2 cellular contexts compared by ENCODE assay signal in the genomic region with DNA sequence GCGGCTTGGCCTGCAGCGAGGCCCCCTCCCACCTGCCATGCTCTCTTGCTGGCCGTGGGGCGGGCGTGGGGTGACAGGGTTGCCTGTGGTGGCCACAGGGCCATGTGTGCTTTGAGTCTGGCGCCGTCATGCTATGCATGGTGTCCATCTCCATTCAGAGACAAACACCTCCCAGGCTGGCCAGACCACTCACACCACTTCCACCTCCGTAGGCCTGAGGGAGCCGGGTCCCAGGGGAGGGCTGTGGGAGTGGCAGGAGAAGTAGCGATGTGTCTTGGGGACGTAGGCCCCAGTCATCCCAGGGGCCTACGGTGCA.
TF ChIP-seq lines count a peak whose summit lies in the region.

No MANE protein-coding gene starts in this region.

TF ChIP-seq in SK-N-SH treated with all-trans-retinoic acid at 6 μM for 48 hours, 23 proteins besides CTCF, POLR2A, EP300 and RAD21 (continued from another document):
- TF ChIP-seq, protein P1, sequence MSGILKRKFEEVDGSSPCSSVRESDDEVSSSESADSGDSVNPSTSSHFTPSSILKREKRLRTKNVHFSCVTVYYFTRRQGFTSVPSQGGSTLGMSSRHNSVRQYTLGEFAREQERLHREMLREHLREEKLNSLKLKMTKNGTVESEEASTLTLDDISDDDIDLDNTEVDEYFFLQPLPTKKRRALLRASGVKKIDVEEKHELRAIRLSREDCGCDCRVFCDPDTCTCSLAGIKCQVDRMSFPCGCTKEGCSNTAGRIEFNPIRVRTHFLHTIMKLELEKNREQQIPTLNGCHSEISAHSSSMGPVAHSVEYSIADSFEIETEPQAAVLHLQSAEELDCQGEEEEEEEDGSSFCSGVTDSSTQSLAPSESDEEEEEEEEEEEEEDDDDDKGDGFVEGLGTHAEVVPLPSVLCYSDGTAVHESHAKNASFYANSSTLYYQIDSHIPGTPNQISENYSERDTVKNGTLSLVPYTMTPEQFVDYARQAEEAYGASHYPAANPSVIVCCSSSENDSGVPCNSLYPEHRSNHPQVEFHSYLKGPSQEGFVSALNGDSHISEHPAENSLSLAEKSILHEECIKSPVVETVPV (CRISPR knock-in tag; IDR thresholded peaks at IDR 0.05), result no peak
- TF ChIP-seq CSDC2 (CRISPR knock-in tag; IDR thresholded peaks at IDR 0.05), result no peak
- no peak for TF ChIP-seq ZFP3 (CRISPR knock-in tag; IDR thresholded peaks at IDR 0.05)
- TF ChIP-seq OSR1 (CRISPR knock-in tag; IDR thresholded peaks at IDR 0.05), result no peak

TF ChIP-seq in K562, 482 proteins besides CTCF, POLR2A, EP300 and RAD21 (continued from another document):
- TF ChIP-seq, protein P2, sequence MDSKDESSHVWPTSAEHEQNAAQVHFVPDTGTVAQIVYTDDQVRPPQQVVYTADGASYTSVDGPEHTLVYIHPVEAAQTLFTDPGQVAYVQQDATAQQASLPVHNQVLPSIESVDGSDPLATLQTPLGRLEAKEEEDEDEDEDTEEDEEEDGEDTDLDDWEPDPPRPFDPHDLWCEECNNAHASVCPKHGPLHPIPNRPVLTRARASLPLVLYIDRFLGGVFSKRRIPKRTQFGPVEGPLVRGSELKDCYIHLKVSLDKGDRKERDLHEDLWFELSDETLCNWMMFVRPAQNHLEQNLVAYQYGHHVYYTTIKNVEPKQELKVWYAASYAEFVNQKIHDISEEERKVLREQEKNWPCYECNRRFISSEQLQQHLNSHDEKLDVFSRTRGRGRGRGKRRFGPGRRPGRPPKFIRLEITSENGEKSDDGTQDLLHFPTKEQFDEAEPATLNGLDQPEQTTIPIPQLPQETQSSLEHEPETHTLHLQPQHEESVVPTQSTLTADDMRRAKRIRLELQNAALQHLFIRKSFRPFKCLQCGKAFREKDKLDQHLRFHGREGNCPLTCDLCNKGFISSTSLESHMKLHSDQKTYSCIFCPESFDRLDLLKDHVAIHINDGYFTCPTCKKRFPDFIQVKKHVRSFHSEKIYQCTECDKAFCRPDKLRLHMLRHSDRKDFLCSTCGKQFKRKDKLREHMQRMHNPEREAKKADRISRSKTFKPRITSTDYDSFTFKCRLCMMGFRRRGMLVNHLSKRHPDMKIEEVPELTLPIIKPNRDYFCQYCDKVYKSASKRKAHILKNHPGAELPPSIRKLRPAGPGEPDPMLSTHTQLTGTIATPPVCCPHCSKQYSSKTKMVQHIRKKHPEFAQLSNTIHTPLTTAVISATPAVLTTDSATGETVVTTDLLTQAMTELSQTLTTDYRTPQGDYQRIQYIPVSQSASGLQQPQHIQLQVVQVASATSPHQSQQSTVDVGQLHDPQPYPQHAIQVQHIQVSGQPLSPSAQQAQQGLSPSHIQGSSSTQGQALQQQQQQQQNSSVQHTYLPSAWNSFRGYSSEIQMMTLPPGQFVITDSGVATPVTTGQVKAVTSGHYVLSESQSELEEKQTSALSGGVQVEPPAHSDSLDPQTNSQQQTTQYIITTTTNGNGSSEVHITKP (IDR thresholded peaks at IDR 0.05; ENCODE audit: partially characterized antibody), result no peak
- TF ChIP-seq ZNF668 (CRISPR knock-in tag; IDR thresholded peaks at IDR 0.05), result 0 out of 2 replicates have a peak, but pooled peaks have one; percentile 19
- TF ChIP-seq NR3C1 (CRISPR knock-in tag; IDR thresholded peaks at IDR 0.05), result no peak
- no peak for TF ChIP-seq ZNF764 (CRISPR knock-in tag; IDR thresholded peaks at IDR 0.05; ENCODE audit: low read depth)
- TF ChIP-seq KAT2B (IDR thresholded peaks at IDR 0.05; ENCODE audit: low read depth, low read length), result no peak
- TF ChIP-seq SIN3A (IDR thresholded peaks at IDR 0.05; ENCODE audit: borderline replicate concordance in 2 of 2, control insufficient read depth in 1 of 2, low read depth in 2 of 2, low read length in 2 of 2), result 0 out of 4 replicates have a peak, but pooled peaks of 1 of the 2 experiments have one; percentile 23
